Comparison of ENCODE assay signal across 20 cellular contexts in genomic region chr18:51614033-51614432, GRCh38.
DNase-seq lines count a peak whose midpoint lies in the region; ATAC-seq, FAIRE-seq and TF ChIP-seq lines count a peak whose summit lies in the region.
"Had no signal": no experiment of that assay in that cellular context is flagged by ENCODE, and none has a peak within 500 bp of the region (broad histone marks: within the 10 kb centered on the region; RNA-seq: fewer than 3 reads in every experiment).

No MANE protein-coding gene starts in this region.

- in situ Hi-C loops in brain microvascular endothelial cell (cut with HindIII; ENCODE audit: low pct_ligation_motif_present, low sequenced_read_pairs), result no loop called here

- no peak for TF ChIP-seq CTCF in A549 (IDR thresholded peaks at IDR 0.05)
- no peak for TF ChIP-seq CTCF in brain microvascular endothelial cell (IDR thresholded peaks at IDR 0.05; ENCODE audit: low read depth, low read length, missing control alignments)
- no peak for TF ChIP-seq CTCF in uterus (IDR thresholded peaks at IDR 0.05)

- H3K4me2 ChIP-seq in A549, result peak overlapping the region; percentile 71
- H3K4me2 ChIP-seq: neural progenitor cell had no signal

- TF ChIP-seq RAD21 in A549 (conservative IDR thresholded peaks at IDR 0.05 in 1 of 2, IDR thresholded peaks at IDR 0.05 in 1 of 2), result peak in 1 of 2 experiments; percentile 9; a peak in 1 of 5 replicates

- H3K36me3 ChIP-seq in brain microvascular endothelial cell (replicated peaks) (no peaks in the 10 kb centered on the region), uterus (no peaks in the 10 kb centered on the region)
- H3K36me3 ChIP-seq: gastrocnemius medialis, neural progenitor cell, vagina had no signal

- no peaks in the 10 kb centered on the region for H3K9me3 ChIP-seq in A549
- no peaks in the 10 kb centered on the region for H3K9me3 ChIP-seq in uterus
- H3K9me3 ChIP-seq: gastrocnemius medialis, vagina had no signal

- POLR2A ChIA-PET in A549 (lab: Yijun Ruan, JAX), result interaction anchor here (0.7 to 1.5 kb wide), 2 partner anchors 416 to 687 kb away, joined by 4 to 18 read pairs; partner anchors contain the start of gene MEX3C

- H3K4me3 ChIP-seq in A549 (no peak overlapping the region), brain microvascular endothelial cell (ENCODE audit: low read depth, low read length) (no peak overlapping the region), uterus (no peak overlapping the region)
- H3K4me3 ChIP-seq: coronary artery, gastrocnemius medialis, neural progenitor cell, vagina had no signal

- ATAC-seq in A549, result peak; percentile 91
- ATAC-seq in HG03354 (IDR thresholded peaks at IDR 0.05; ENCODE audit: poor library complexity, severe bottlenecking, unreplicated experiment), result no peak
- ATAC-seq: activated CD8-positive, alpha-beta T cell treated with anti-CD3 and anti-CD28 coated beads, Interleukin-2, amount 10 ng/mL, durations not matched to agents 7 days and 5 days; gastrocnemius medialis; left lobe of liver; T-helper 17 cell had no signal

- CTCF ChIA-PET in A549 (lab: Yijun Ruan, JAX), result interaction anchor here (0.9 kb wide), 1 partner anchor 416 kb away, joined by 3 read pairs; the partner anchor contains the start of gene MEX3C

- 1% methylated on average over 5 of the region's 5 CpGs for WGBS in A549 (ENCODE audit: missing lambda C conversion rate)

- peaks cover 50% of the 10 kb centered on the region for H3K4me1 ChIP-seq in A549
- no peaks in the 10 kb centered on the region for H3K4me1 ChIP-seq in uterus
- H3K4me1 ChIP-seq: gastrocnemius medialis, neural progenitor cell, vagina had no signal

- intact Hi-C loops in uterus (cut with DNase I; ENCODE audit: low total_unique reads), result no loop called here

- TF ChIP-seq POLR2A in A549 (IDR thresholded peaks at IDR 0.05; ENCODE audit: low read length) (no peak), uterus (IDR thresholded peaks at IDR 0.05) (no peak), H54 (IDR thresholded peaks at IDR 0.05; ENCODE audit: low read depth, low read length) (no peak)

- peak; percentile 46 for FAIRE-seq in A549 (lab: Jason Lieb, UNC)
- FAIRE-seq in H54 (lab: Jason Lieb, UNC), result no peak

- DNase-seq in A549 (ENCODE audit: low read depth in 1 of 2, low spot score in 1 of 2), result peak; percentile 55 to 90
- DNase-seq in NCI-H460 (ENCODE audit: extremely low read depth, low read depth), result peak; percentile 82
- DNase-seq in brain microvascular endothelial cell, result peak; percentile 48
- peak; percentile 94 for DNase-seq in islet precursor cell
- DNase-seq in uterus, result no peak
- DNase-seq in H54 (ENCODE audit: insufficient read length, low spot score), result no peak
- DNase-seq in cortex of kidney (lab: John Stamatoyannopoulos, UW), result no peak
- DNase-seq: activated CD8-positive, alpha-beta T cell treated with anti-CD3 and anti-CD28 coated beads, Interleukin-2, amount 10 ng/mL, durations not matched to agents 7 days and 5 days; activated naive CD4-positive, alpha-beta T cell; DND-41; gastrocnemius medialis; H7; NCI-H146; stimulated activated CD4-positive, alpha-beta T cell treated with anti-CD3 and anti-CD28 coated beads, Interleukin-15, amount 100 ng/mL, for 24 hours; T-helper 17 cell had no signal

- peak; percentile 82 to 89; a peak in 3 of 5 replicates for TF ChIP-seq EP300 in A549 (IDR thresholded peaks at IDR 0.05)

- no peaks in the 10 kb centered on the region for H3K27me3 ChIP-seq in brain microvascular endothelial cell (replicated peaks)
- H3K27me3 ChIP-seq in uterus, result no peaks in the 10 kb centered on the region
- H3K27me3 ChIP-seq: gastrocnemius medialis, neural progenitor cell, vagina had no signal

- H3K27ac ChIP-seq in A549 (peak overlapping the region; percentile 87 to 88), brain microvascular endothelial cell (no peak overlapping the region), uterus (no peak overlapping the region)
- H3K27ac ChIP-seq: coronary artery, gastrocnemius medialis, neural progenitor cell, vagina had no signal

TF ChIP-seq in A549, 52 proteins besides CTCF, POLR2A, EP300 and RAD21:
- TF ChIP-seq MAX (IDR thresholded peaks at IDR 0.05), result peak; percentile 76; the same call in 1 of the 2 replicates
- TF ChIP-seq SMC3 (IDR thresholded peaks at IDR 0.05), result peak; percentile 18; the same call in 1 of the 3 replicates
- peak; percentile 78 to 90; a peak in 3 of 5 replicates for TF ChIP-seq JUN (IDR thresholded peaks at IDR 0.05)
- TF ChIP-seq KDM5A (IDR thresholded peaks at IDR 0.05), result no peak
- no peak for TF ChIP-seq TFCP2L1 (CRISPR knock-in tag; IDR thresholded peaks at IDR 0.05)
- TF ChIP-seq FOSL2 (IDR thresholded peaks at IDR 0.05), result peak; percentile 85
- peak; percentile 67 for TF ChIP-seq FOSL2 (CRISPR knock-in tag; IDR thresholded peaks at IDR 0.05)
- no peak for TF ChIP-seq NPAS2 (CRISPR knock-in tag; IDR thresholded peaks at IDR 0.05; ENCODE audit: borderline replicate concordance)
- TF ChIP-seq ATOH8 (CRISPR knock-in tag; IDR thresholded peaks at IDR 0.05; ENCODE audit: low read depth), result no peak
- peak; percentile 94 for TF ChIP-seq JUNB (IDR thresholded peaks at IDR 0.05)
- TF ChIP-seq HES2 (IDR thresholded peaks at IDR 0.05), result peak; percentile 57; the same call in 1 of the 2 replicates
- peak; percentile 84 for TF ChIP-seq MAFK (IDR thresholded peaks at IDR 0.05; ENCODE audit: partially characterized antibody)
- peak; percentile 96 for TF ChIP-seq RFX5 (IDR thresholded peaks at IDR 0.05)
- peak; percentile 79 to 84 for TF ChIP-seq CEBPB (IDR thresholded peaks at IDR 0.05)
- peak; percentile 89; the same call in 1 of the 2 replicates for TF ChIP-seq GATA3 (IDR thresholded peaks at IDR 0.05; ENCODE audit: borderline replicate concordance)
- peak; percentile 23; the same call in 1 of the 2 replicates for TF ChIP-seq PBX3 (IDR thresholded peaks at IDR 0.05)
- TF ChIP-seq RNF2 (IDR thresholded peaks at IDR 0.05; ENCODE audit: borderline replicate concordance, low read depth), result no peak
- TF ChIP-seq BCL3 (IDR thresholded peaks at IDR 0.05), result peak; percentile 66; the same call in 1 of the 3 replicates
- no peak for TF ChIP-seq BHLHE40 (IDR thresholded peaks at IDR 0.05; ENCODE audit: low read depth, low read length)

Comparison
In these comparisons a context has a peak if more than half of its experiments do, and no peak if none do; other contexts are left out.
1. DNase-seq: peak in A549 (2 of 2), NCI-H460 (single experiment), brain microvascular endothelial cell (single experiment) and islet precursor cell (single experiment); none in uterus (0 of 2), H54 (single experiment) and cortex of kidney (single experiment).
2. H3K27ac ChIP-seq: peak in A549 (2 of 2); none in brain microvascular endothelial cell (single experiment) and uterus (0 of 2).